9 cellular contexts compared by ENCODE assay signal in genomic region chr6:154234019-154234772, GRCh38.
A peak's percentile ranks its signal among the peaks of the same experiment; 100 is the strongest.
DNase-seq lines count a peak whose midpoint lies in the region; ATAC-seq and TF ChIP-seq lines count a peak whose summit lies in the region.
"Had no signal": no experiment of that assay in that cellular context is flagged by ENCODE, and none has a peak within 500 bp of the region (broad histone marks: within the 10 kb centered on the region; RNA-seq: fewer than 3 reads in every experiment).

No MANE protein-coding gene starts in this region.

- intact Hi-C loops in left lung (cut with DNase I) = no loop called here

- DNase-seq in left lung (no peak), NCI-H1105 treated with DMSO at 0.1 percent for 48 hours (lab: John Stamatoyannopoulos, UW) (no peak), midbrain (lab: John Stamatoyannopoulos, UW) (no peak), GM20000 (ENCODE audit: low spot score) (no peak)
- no peak for DNase-seq in activated CD4-positive, alpha-beta T cell treated with anti-CD3 and anti-CD28 coated beads, Interleukin-2, amount 50 U/mL, for 4 hours
- DNase-seq: GDM1 had no signal

- ATAC-seq in GM18858 (IDR thresholded peaks at IDR 0.05; ENCODE audit: unreplicated experiment) = peak; percentile 50
- ATAC-seq in GM21529 (IDR thresholded peaks at IDR 0.05; ENCODE audit: unreplicated experiment) = peak; percentile 61
- ATAC-seq in HG03520 (IDR thresholded peaks at IDR 0.05; ENCODE audit: unreplicated experiment) = peak; percentile 37
- peak; percentile 35 for ATAC-seq in left lung

- H3K27ac ChIP-seq in left lung = peak overlapping the region in 1 of 2 donors; percentile 35

- no peaks in the 10 kb centered on the region for H3K27me3 ChIP-seq in left lung

- H3K4me1 ChIP-seq in left lung = peaks cover 0 to 13% of the 10 kb centered on the region in 2 donors

- no peaks in the 10 kb centered on the region for H3K36me3 ChIP-seq in left lung

- no peak for TF ChIP-seq CTCF in left lung (IDR thresholded peaks at IDR 0.05)
- no peak for TF ChIP-seq CTCF in GM20000 (IDR thresholded peaks at IDR 0.05; ENCODE audit: extremely low read depth, missing control alignments)

- no peaks in the 10 kb centered on the region for H3K9me3 ChIP-seq in left lung

- no peak overlapping the region for H3K4me3 ChIP-seq in left lung
